In the genomic region with DNA sequence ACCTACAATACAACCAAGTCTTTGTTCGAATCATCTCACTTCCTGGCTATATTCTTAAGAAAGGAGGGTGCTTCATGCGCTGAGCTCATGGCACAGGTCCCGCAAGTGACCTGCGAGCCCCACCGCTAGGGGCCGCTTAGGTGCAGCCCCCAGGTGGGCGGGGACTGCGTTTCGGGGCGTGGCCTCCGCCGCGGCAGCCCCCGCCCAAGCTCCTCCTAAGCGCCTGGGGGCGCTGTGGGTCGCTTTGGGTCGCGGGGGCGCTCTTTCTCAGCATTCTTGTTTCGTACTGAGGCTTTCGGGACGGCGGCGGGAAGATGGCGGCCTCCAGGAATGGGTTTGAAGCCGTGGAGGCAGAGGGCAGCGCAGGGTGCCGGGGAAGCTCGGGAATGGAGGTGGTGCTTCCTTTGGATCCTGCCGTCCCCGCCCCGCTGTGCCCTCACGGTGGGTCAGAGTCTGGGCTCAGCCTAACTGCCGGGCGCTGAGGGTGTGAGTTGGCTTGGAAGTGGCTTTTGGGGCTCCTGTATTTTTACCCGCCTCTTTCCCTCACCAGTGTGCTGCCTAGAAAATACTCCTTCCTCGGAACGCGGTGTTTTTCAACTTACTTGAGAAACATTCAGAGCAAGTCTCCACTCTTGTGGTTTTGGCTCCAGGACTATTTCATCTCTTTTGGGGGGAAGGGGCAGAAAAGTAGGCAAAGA, we compare ENCODE assay signal across 1 cellular context.
TF ChIP-seq lines count a peak whose summit lies in the region.

A gene with protein sequence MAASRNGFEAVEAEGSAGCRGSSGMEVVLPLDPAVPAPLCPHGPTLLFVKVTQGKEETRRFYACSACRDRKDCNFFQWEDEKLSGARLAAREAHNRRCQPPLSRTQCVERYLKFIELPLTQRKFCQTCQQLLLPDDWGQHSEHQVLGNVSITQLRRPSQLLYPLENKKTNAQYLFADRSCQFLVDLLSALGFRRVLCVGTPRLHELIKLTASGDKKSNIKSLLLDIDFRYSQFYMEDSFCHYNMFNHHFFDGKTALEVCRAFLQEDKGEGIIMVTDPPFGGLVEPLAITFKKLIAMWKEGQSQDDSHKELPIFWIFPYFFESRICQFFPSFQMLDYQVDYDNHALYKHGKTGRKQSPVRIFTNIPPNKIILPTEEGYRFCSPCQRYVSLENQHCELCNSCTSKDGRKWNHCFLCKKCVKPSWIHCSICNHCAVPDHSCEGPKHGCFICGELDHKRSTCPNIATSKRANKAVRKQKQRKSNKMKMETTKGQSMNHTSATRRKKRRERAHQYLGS (plus strand): TSS at position 279 of the 698 bp plus-strand sequence. CDS start 36 bp downstream, at position 315.

TF ChIP-seq in HEK293, 187 proteins besides CTCF, POLR2A, EP300 and RAD21 (continued from another document and continues in another):
- TF ChIP-seq, protein P1, sequence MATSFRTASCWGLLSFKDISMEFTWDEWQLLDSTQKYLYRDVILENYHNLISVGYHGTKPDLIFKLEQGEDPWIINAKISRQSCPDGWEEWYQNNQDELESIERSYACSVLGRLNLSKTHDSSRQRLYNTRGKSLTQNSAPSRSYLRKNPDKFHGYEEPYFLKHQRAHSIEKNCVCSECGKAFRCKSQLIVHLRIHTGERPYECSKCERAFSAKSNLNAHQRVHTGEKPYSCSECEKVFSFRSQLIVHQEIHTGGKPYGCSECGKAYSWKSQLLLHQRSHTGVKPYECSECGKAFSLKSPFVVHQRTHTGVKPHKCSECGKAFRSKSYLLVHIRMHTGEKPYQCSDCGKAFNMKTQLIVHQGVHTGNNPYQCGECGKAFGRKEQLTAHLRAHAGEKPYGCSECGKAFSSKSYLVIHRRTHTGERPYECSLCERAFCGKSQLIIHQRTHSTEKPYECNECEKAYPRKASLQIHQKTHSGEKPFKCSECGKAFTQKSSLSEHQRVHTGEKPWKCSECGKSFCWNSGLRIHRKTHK (tag by site-specific recombination; IDR thresholded peaks at IDR 0.05) = no peak
- TF ChIP-seq KLF16 (tag by site-specific recombination; IDR thresholded peaks at IDR 0.05) (peak; percentile 80), ZBTB8A (tag by site-specific recombination; IDR thresholded peaks at IDR 0.05) (peak; percentile 73; the same call in 1 of the 2 replicates), ZNF24 (tag by site-specific recombination; IDR thresholded peaks at IDR 0.05) (peak; percentile 92), ZNF146 (tag by site-specific recombination; IDR thresholded peaks at IDR 0.05) (0 out of 2 replicates have a peak, but pooled peaks have one; percentile 17), EGR2 (tag by site-specific recombination; IDR thresholded peaks at IDR 0.05; ENCODE audit: low read depth) (peak; percentile 48; the same call in 1 of the 2 replicates), ZNF843 (tag by site-specific recombination; IDR thresholded peaks at IDR 0.05) (peak; percentile 69), ZNF335 (tag by site-specific recombination; conservative IDR thresholded peaks at IDR 0.05) (peak; percentile 59), ZBTB17 (tag by site-specific recombination; IDR thresholded peaks at IDR 0.05) (peak; percentile 66), ZSCAN23 (tag by site-specific recombination; IDR thresholded peaks at IDR 0.05) (peak; percentile 77), ZNF2 (tag by site-specific recombination; IDR thresholded peaks at IDR 0.05) (peak; percentile 78), ZNF626 (tag by site-specific recombination; IDR thresholded peaks at IDR 0.05) (no peak), GLI4 (tag by site-specific recombination; IDR thresholded peaks at IDR 0.05) (0 out of 2 replicates have a peak, but pooled peaks have one; percentile 62), ZNF138 (tag by site-specific recombination; IDR thresholded peaks at IDR 0.05; ENCODE audit: borderline replicate concordance) (no peak), ZNF654 (tag by site-specific recombination; IDR thresholded peaks at IDR 0.05; ENCODE audit: low read depth) (no peak), KLF9 (tag by site-specific recombination; IDR thresholded peaks at IDR 0.05; ENCODE audit: low read depth) (peak; percentile 71; the same call in 1 of the 2 replicates), ZNF621 (tag by site-specific recombination; IDR thresholded peaks at IDR 0.05) (peak; percentile 70; the same call in 1 of the 2 replicates), ZEB2 (tag by site-specific recombination; IDR thresholded peaks at IDR 0.05) (peak; percentile 79), SP2 (tag by site-specific recombination; IDR thresholded peaks at IDR 0.05) (peak; percentile 67), HOXD13 (CRISPR knock-in tag; IDR thresholded peaks at IDR 0.05; ENCODE audit: borderline replicate concordance) (no peak), ZNF391 (tag by site-specific recombination; IDR thresholded peaks at IDR 0.05; ENCODE audit: borderline replicate concordance, low read depth) (peak; percentile 92; the same call in 1 of the 2 replicates), ZNF501 (tag by site-specific recombination; IDR thresholded peaks at IDR 0.05) (peak; percentile 88), IKZF3 (tag by site-specific recombination; IDR thresholded peaks at IDR 0.05) (peak; percentile 21; the same call in 1 of the 2 replicates), ZFP69B (tag by site-specific recombination; IDR thresholded peaks at IDR 0.05) (peak; percentile 52; the same call in 1 of the 2 replicates)
- TF ChIP-seq, protein P2, sequence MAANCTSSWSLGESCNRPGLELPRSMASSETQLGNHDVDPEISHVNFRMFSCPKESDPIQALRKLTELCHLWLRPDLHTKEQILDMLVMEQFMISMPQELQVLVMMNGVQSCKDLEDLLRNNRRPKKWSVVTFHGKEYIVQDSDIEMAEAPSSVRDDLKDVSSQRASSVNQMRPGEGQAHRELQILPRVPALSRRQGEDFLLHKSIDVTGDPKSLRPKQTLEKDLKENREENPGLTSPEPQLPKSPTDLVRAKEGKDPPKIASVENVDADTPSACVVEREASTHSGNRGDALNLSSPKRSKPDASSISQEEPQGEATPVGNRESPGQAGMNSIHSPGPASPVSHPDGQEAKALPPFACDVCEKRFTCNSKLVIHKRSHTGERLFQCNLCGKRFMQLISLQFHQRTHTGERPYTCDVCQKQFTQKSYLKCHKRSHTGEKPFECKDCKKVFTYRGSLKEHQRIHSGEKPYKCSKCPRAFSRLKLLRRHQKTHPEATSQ (tag by site-specific recombination; IDR thresholded peaks at IDR 0.05) = peak; percentile 68; the same call in 1 of the 2 replicates
- TF ChIP-seq, protein P3, sequence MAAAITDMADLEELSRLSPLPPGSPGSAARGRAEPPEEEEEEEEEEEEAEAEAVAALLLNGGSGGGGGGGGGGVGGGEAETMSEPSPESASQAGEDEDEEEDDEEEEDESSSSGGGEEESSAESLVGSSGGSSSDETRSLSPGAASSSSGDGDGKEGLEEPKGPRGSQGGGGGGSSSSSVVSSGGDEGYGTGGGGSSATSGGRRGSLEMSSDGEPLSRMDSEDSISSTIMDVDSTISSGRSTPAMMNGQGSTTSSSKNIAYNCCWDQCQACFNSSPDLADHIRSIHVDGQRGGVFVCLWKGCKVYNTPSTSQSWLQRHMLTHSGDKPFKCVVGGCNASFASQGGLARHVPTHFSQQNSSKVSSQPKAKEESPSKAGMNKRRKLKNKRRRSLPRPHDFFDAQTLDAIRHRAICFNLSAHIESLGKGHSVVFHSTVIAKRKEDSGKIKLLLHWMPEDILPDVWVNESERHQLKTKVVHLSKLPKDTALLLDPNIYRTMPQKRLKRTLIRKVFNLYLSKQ (tag by site-specific recombination; IDR thresholded peaks at IDR 0.05; ENCODE audit: borderline replicate concordance) = no peak
- TF ChIP-seq, protein P4, sequence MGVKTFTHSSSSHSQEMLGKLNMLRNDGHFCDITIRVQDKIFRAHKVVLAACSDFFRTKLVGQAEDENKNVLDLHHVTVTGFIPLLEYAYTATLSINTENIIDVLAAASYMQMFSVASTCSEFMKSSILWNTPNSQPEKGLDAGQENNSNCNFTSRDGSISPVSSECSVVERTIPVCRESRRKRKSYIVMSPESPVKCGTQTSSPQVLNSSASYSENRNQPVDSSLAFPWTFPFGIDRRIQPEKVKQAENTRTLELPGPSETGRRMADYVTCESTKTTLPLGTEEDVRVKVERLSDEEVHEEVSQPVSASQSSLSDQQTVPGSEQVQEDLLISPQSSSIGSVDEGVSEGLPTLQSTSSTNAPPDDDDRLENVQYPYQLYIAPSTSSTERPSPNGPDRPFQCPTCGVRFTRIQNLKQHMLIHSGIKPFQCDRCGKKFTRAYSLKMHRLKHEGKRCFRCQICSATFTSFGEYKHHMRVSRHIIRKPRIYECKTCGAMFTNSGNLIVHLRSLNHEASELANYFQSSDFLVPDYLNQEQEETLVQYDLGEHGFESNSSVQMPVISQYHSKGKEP (tag by site-specific recombination; IDR thresholded peaks at IDR 0.05) = peak; percentile 79
- TF ChIP-seq, protein P5, sequence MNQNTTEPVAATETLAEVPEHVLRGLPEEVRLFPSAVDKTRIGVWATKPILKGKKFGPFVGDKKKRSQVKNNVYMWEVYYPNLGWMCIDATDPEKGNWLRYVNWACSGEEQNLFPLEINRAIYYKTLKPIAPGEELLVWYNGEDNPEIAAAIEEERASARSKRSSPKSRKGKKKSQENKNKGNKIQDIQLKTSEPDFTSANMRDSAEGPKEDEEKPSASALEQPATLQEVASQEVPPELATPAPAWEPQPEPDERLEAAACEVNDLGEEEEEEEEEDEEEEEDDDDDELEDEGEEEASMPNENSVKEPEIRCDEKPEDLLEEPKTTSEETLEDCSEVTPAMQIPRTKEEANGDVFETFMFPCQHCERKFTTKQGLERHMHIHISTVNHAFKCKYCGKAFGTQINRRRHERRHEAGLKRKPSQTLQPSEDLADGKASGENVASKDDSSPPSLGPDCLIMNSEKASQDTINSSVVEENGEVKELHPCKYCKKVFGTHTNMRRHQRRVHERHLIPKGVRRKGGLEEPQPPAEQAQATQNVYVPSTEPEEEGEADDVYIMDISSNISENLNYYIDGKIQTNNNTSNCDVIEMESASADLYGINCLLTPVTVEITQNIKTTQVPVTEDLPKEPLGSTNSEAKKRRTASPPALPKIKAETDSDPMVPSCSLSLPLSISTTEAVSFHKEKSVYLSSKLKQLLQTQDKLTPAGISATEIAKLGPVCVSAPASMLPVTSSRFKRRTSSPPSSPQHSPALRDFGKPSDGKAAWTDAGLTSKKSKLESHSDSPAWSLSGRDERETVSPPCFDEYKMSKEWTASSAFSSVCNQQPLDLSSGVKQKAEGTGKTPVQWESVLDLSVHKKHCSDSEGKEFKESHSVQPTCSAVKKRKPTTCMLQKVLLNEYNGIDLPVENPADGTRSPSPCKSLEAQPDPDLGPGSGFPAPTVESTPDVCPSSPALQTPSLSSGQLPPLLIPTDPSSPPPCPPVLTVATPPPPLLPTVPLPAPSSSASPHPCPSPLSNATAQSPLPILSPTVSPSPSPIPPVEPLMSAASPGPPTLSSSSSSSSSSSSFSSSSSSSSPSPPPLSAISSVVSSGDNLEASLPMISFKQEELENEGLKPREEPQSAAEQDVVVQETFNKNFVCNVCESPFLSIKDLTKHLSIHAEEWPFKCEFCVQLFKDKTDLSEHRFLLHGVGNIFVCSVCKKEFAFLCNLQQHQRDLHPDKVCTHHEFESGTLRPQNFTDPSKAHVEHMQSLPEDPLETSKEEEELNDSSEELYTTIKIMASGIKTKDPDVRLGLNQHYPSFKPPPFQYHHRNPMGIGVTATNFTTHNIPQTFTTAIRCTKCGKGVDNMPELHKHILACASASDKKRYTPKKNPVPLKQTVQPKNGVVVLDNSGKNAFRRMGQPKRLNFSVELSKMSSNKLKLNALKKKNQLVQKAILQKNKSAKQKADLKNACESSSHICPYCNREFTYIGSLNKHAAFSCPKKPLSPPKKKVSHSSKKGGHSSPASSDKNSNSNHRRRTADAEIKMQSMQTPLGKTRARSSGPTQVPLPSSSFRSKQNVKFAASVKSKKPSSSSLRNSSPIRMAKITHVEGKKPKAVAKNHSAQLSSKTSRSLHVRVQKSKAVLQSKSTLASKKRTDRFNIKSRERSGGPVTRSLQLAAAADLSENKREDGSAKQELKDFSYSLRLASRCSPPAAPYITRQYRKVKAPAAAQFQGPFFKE (tag by site-specific recombination; IDR thresholded peaks at IDR 0.05; ENCODE audit: borderline replicate concordance) = no peak
- TF ChIP-seq, protein P6, sequence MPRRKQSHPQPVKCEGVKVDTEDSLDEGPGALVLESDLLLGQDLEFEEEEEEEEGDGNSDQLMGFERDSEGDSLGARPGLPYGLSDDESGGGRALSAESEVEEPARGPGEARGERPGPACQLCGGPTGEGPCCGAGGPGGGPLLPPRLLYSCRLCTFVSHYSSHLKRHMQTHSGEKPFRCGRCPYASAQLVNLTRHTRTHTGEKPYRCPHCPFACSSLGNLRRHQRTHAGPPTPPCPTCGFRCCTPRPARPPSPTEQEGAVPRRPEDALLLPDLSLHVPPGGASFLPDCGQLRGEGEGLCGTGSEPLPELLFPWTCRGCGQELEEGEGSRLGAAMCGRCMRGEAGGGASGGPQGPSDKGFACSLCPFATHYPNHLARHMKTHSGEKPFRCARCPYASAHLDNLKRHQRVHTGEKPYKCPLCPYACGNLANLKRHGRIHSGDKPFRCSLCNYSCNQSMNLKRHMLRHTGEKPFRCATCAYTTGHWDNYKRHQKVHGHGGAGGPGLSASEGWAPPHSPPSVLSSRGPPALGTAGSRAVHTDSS (tag by site-specific recombination; IDR thresholded peaks at IDR 0.05) = peak; percentile 35; the same call in 1 of the 2 replicates
- TF ChIP-seq, protein P7, sequence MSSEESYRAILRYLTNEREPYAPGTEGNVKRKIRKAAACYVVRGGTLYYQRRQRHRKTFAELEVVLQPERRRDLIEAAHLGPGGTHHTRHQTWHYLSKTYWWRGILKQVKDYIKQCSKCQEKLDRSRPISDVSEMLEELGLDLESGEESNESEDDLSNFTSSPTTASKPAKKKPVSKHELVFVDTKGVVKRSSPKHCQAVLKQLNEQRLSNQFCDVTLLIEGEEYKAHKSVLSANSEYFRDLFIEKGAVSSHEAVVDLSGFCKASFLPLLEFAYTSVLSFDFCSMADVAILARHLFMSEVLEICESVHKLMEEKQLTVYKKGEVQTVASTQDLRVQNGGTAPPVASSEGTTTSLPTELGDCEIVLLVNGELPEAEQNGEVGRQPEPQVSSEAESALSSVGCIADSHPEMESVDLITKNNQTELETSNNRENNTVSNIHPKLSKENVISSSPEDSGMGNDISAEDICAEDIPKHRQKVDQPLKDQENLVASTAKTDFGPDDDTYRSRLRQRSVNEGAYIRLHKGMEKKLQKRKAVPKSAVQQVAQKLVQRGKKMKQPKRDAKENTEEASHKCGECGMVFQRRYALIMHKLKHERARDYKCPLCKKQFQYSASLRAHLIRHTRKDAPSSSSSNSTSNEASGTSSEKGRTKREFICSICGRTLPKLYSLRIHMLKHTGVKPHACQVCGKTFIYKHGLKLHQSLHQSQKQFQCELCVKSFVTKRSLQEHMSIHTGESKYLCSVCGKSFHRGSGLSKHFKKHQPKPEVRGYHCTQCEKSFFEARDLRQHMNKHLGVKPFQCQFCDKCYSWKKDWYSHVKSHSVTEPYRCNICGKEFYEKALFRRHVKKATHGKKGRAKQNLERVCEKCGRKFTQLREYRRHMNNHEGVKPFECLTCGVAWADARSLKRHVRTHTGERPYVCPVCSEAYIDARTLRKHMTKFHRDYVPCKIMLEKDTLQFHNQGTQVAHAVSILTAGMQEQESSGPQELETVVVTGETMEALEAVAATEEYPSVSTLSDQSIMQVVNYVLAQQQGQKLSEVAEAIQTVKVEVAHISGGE (tag by site-specific recombination; conservative IDR thresholded peaks at IDR 0.05; ENCODE audit: low read depth) = peak; percentile 70
- TF ChIP-seq, protein P8, sequence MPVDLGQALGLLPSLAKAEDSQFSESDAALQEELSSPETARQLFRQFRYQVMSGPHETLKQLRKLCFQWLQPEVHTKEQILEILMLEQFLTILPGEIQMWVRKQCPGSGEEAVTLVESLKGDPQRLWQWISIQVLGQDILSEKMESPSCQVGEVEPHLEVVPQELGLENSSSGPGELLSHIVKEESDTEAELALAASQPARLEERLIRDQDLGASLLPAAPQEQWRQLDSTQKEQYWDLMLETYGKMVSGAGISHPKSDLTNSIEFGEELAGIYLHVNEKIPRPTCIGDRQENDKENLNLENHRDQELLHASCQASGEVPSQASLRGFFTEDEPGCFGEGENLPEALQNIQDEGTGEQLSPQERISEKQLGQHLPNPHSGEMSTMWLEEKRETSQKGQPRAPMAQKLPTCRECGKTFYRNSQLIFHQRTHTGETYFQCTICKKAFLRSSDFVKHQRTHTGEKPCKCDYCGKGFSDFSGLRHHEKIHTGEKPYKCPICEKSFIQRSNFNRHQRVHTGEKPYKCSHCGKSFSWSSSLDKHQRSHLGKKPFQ (tag by site-specific recombination; IDR thresholded peaks at IDR 0.05) = peak; percentile 51; the same call in 1 of the 2 replicates
